Comparison of ENCODE assay signal across 9 cellular contexts in genomic region chr2:173048901-173049661, GRCh38. TPM values are rescaled to one million over a fixed set of nuclear protein-coding genes. Genes with fewer than 3 reads are reported as not detected.
A peak's percentile ranks its signal among the peaks of the same experiment; 100 is the strongest.
DNase-seq lines count a peak whose midpoint lies in the region; ATAC-seq and TF ChIP-seq lines count a peak whose summit lies in the region.
"Had no signal": no experiment of that assay in that cellular context is flagged by ENCODE, and none has a peak within 500 bp of the region (broad histone marks: within the 10 kb centered on the region; RNA-seq: fewer than 3 reads in every experiment).

No MANE protein-coding gene starts in this region.

- H3K4me1 ChIP-seq in ascending aorta (peaks cover 0 to 6% of the 10 kb centered on the region in 2 donors), right lobe of liver (peaks cover 0 to 26% (median 11%) of the 10 kb centered on the region in 4 donors), tibial artery (peaks cover 0 to 29% (median 13%) of the 10 kb centered on the region in 4 donors), OCI-LY7 (ENCODE audit: insufficient read depth, low read length, poor library complexity, severe bottlenecking) (no peaks in the 10 kb centered on the region)

- peaks cover 26% of the 10 kb centered on the region for H3K27me3 Mint-ChIP-seq in activated CD4-positive, alpha-beta T cell treated with anti-CD3 and anti-CD28 coated beads, Interleukin-2, amount 10 ng/mL, durations not matched to agents 24 days and 14 days
- H3K27me3 Mint-ChIP-seq in activated CD4-positive, alpha-beta T cell treated with anti-CD3 and anti-CD28 coated beads, Interleukin-2, amount 10 ng/mL, durations not matched to agents 7 days and 5 days, result peaks cover 15% of the 10 kb centered on the region

- peak overlapping the region; percentile 12 for H3K27ac Mint-ChIP-seq in activated CD4-positive, alpha-beta T cell treated with anti-CD3 and anti-CD28 coated beads, Interleukin-2, amount 10 ng/mL, durations not matched to agents 24 days and 14 days
- H3K27ac Mint-ChIP-seq in activated CD4-positive, alpha-beta T cell treated with anti-CD3 and anti-CD28 coated beads, Interleukin-2, amount 10 ng/mL, durations not matched to agents 7 days and 5 days, result no peak overlapping the region
- H3K27ac Mint-ChIP-seq: activated naive CD8-positive, alpha-beta T cell treated with anti-CD3 and anti-CD28 coated beads, Interleukin-2, amount 10 ng/mL, durations not matched to agents 7 days and 5 days had no signal

- no peaks in the 10 kb centered on the region for H4K20me1 ChIP-seq in OCI-LY7 (ENCODE audit: insufficient read depth, low read length)

- H3K27me3 ChIP-seq in ascending aorta (no peaks in the 10 kb centered on the region), right lobe of liver (no peaks in the 10 kb centered on the region), tibial artery (no peaks in the 10 kb centered on the region)

- BruUV-seq in OCI-LY7 (replicated peaks; lab: Mats Ljungman, UMichigan), result no TSS peak

- no peaks in the 10 kb centered on the region for H3K9me2 ChIP-seq in OCI-LY7 (ENCODE audit: insufficient read depth, low read length)

- no peak overlapping the region for H3K4me3 Mint-ChIP-seq in activated CD4-positive, alpha-beta T cell treated with anti-CD3 and anti-CD28 coated beads, Interleukin-2, amount 10 ng/mL, durations not matched to agents 24 days and 14 days
- H3K4me3 Mint-ChIP-seq in activated CD4-positive, alpha-beta T cell treated with anti-CD3 and anti-CD28 coated beads, Interleukin-2, amount 10 ng/mL, durations not matched to agents 7 days and 5 days, result no peak overlapping the region
- H3K4me3 Mint-ChIP-seq: activated naive CD8-positive, alpha-beta T cell treated with anti-CD3 and anti-CD28 coated beads, Interleukin-2, amount 10 ng/mL, durations not matched to agents 7 days and 5 days had no signal

- WGBS in right lobe of liver (ENCODE audit: insufficient coverage, low coverage, low lambda C conversion rate, missing lambda C conversion rate), result 13% methylated on average over 4 of the region's 4 CpGs

- H3K36me3 Mint-ChIP-seq in activated CD4-positive, alpha-beta T cell treated with anti-CD3 and anti-CD28 coated beads, Interleukin-2, amount 10 ng/mL, durations not matched to agents 24 days and 14 days (ENCODE audit: low read depth), result no peaks in the 10 kb centered on the region
- no peaks in the 10 kb centered on the region for H3K36me3 Mint-ChIP-seq in activated CD4-positive, alpha-beta T cell treated with anti-CD3 and anti-CD28 coated beads, Interleukin-2, amount 10 ng/mL, durations not matched to agents 7 days and 5 days (ENCODE audit: low read depth)
- H3K36me3 Mint-ChIP-seq: activated naive CD8-positive, alpha-beta T cell treated with anti-CD3 and anti-CD28 coated beads, Interleukin-2, amount 10 ng/mL, durations not matched to agents 7 days and 5 days had no signal

- H3K9me3 Mint-ChIP-seq in activated CD4-positive, alpha-beta T cell treated with anti-CD3 and anti-CD28 coated beads, Interleukin-2, amount 10 ng/mL, durations not matched to agents 24 days and 14 days, result no peaks in the 10 kb centered on the region
- no peaks in the 10 kb centered on the region for H3K9me3 Mint-ChIP-seq in activated CD4-positive, alpha-beta T cell treated with anti-CD3 and anti-CD28 coated beads, Interleukin-2, amount 10 ng/mL, durations not matched to agents 7 days and 5 days
- H3K9me3 Mint-ChIP-seq: activated naive CD8-positive, alpha-beta T cell treated with anti-CD3 and anti-CD28 coated beads, Interleukin-2, amount 10 ng/mL, durations not matched to agents 7 days and 5 days had no signal

- H3K9me3 ChIP-seq in ascending aorta (no peaks in the 10 kb centered on the region), right lobe of liver (no peaks in the 10 kb centered on the region), tibial artery (no peaks in the 10 kb centered on the region), OCI-LY7 (ENCODE audit: low read length) (no peaks in the 10 kb centered on the region)

- peaks cover 10% of the 10 kb centered on the region for H3K4me1 Mint-ChIP-seq in activated CD4-positive, alpha-beta T cell treated with anti-CD3 and anti-CD28 coated beads, Interleukin-2, amount 10 ng/mL, durations not matched to agents 24 days and 14 days
- H3K4me1 Mint-ChIP-seq in activated CD4-positive, alpha-beta T cell treated with anti-CD3 and anti-CD28 coated beads, Interleukin-2, amount 10 ng/mL, durations not matched to agents 7 days and 5 days, result peaks cover 4% of the 10 kb centered on the region

- peak; percentile 9 for TF ChIP-seq POLR2A in right lobe of liver (IDR thresholded peaks at IDR 0.05)

- H3K4me3 ChIP-seq in ascending aorta (no peak overlapping the region), right lobe of liver (peak overlapping the region in 1 of 3 donors; percentile 0), tibial artery (no peak overlapping the region), OCI-LY7 (ENCODE audit: low read depth, low read length, poor library complexity, severe bottlenecking) (no peak overlapping the region)

- H3K27ac ChIP-seq in ascending aorta (peak overlapping the region; percentile 16 to 59), right lobe of liver (peak overlapping the region; percentile 76 to 87 (median 77)), tibial artery (peak overlapping the region; percentile 71 to 76), OCI-LY7 (ENCODE audit: low read depth, low read length, poor library complexity, severe bottlenecking) (no peak overlapping the region)

- intact Hi-C loops in activated CD4-positive, alpha-beta T cell treated with anti-CD3 and anti-CD28 coated beads, Interleukin-2, amount 10 ng/mL, durations not matched to agents 24 days and 14 days (cut with micrococcal nuclease), result loop anchor here (2.0 kb wide), 1 partner anchor 100 kb away; no protein-coding TSS in a partner anchor
- intact Hi-C loops in ascending aorta (cut with DNase I), result loop anchor here (1.0 kb wide), 1 partner anchor 27 kb away; no protein-coding TSS in a partner anchor
- intact Hi-C loops in right lobe of liver (cut with DNase I), result no loop called here
- intact Hi-C loops in tibial artery (cut with DNase I; ENCODE audit: low total_unique reads), result no loop called here
- intact Hi-C loops in OCI-LY7 (cut with micrococcal nuclease; ENCODE audit: unreplicated experiment), result no loop called here

- H3K4me2 ChIP-seq in OCI-LY7 (ENCODE audit: low read length), result no peak overlapping the region

- H3K36me3 ChIP-seq in ascending aorta (no peaks in the 10 kb centered on the region), right lobe of liver (no peaks in the 10 kb centered on the region), tibial artery (no peaks in the 10 kb centered on the region), OCI-LY7 (ENCODE audit: insufficient read depth, low read length) (no peaks in the 10 kb centered on the region)

- peak; percentile 92 for ATAC-seq in HG02759 (IDR thresholded peaks at IDR 0.05; ENCODE audit: unreplicated experiment)
- peak; percentile 83 to 92 (median 86) for ATAC-seq in right lobe of liver

- H3K79me2 ChIP-seq in OCI-LY7 (ENCODE audit: insufficient read depth, low read depth, low read length), result no peaks in the 10 kb centered on the region

- POLR2A ChIA-PET in activated CD4-positive, alpha-beta T cell treated with anti-CD3 and anti-CD28 coated beads, Interleukin-2, amount 10 ng/mL, durations not matched to agents 7 days and 5 days (lab: Charles Lee), result no interaction called here
- POLR2A ChIA-PET in OCI-LY7 (lab: Charles Lee), result interaction anchor here (0.7 to 1.1 kb wide), 2 partner anchors 13 to 143 kb away, joined by 3 to 4 read pairs; no protein-coding TSS in a partner anchor

- TF ChIP-seq CTCF in ascending aorta (IDR thresholded peaks at IDR 0.05) (no peak), right lobe of liver (IDR thresholded peaks at IDR 0.05) (no peak), tibial artery (IDR thresholded peaks at IDR 0.05) (no peak), OCI-LY7 (conservative IDR thresholded peaks at IDR 0.05; ENCODE audit: low read length) (no peak)

- CTCF ChIA-PET in activated CD4-positive, alpha-beta T cell treated with anti-CD3 and anti-CD28 coated beads, Interleukin-2, amount 10 ng/mL, durations not matched to agents 7 days and 5 days (lab: Charles Lee), result interaction anchor here (0.6 to 1.4 kb wide), 3 partner anchors 26 to 143 kb away, joined by 3 to 6 read pairs (median 3); no protein-coding TSS in a partner anchor
- CTCF ChIA-PET in OCI-LY7 (lab: Charles Lee; ENCODE audit: unreplicated experiment), result interaction anchor here (0.6 kb wide), 1 partner anchor 1549 kb away, joined by 4 read pairs; the partner anchor contains the start of gene WIPF1

- DNase-seq in activated CD4-positive, alpha-beta T cell treated with anti-CD3 and anti-CD28 coated beads, Interleukin-2, amount 10 ng/mL, durations not matched to agents 24 days and 14 days, result peak; percentile 60
- DNase-seq in activated CD4-positive, alpha-beta T cell treated with anti-CD3 and anti-CD28 coated beads, Interleukin-2, amount 10 ng/mL, durations not matched to agents 7 days and 5 days, result no peak
- DNase-seq in NCI-H226 (peak; percentile 97), ascending aorta (ENCODE audit: low spot score in 2 of 2) (peak; percentile 65 to 85), right lobe of liver (peak; percentile 63 to 80 (median 76)), tibial artery (peak; percentile 89), OCI-LY7 (ENCODE audit: low spot score) (no peak)
- DNase-seq: activated naive CD8-positive, alpha-beta T cell treated with anti-CD3 and anti-CD28 coated beads, Interleukin-2, amount 10 ng/mL, durations not matched to agents 7 days and 5 days had no signal

- H2AFZ ChIP-seq in OCI-LY7 (ENCODE audit: low read length), result no peak overlapping the region

RNA-seq across cellular contexts. Expression of gene MAP3K20, which starts 26.6 kb away (rescaled TPM):
- 17.9 and 19.1 TPM in 2 replicates for total RNA-seq in activated CD4-positive, alpha-beta T cell treated with anti-CD3 and anti-CD28 coated beads, Interleukin-2, amount 10 ng/mL, durations not matched to agents 24 days and 14 days
- total RNA-seq in activated CD4-positive, alpha-beta T cell treated with anti-CD3 and anti-CD28 coated beads, Interleukin-2, amount 10 ng/mL, durations not matched to agents 7 days and 5 days, result 10 to 100 TPM; 14.5 to 15.1 TPM
- total RNA-seq in ascending aorta, result 21.3 TPM
- 10 to 100 TPM; 16.0 to 36.8 (median 22.0) TPM for total RNA-seq in right lobe of liver
- 8.2 and 9.1 TPM in 2 replicates for total RNA-seq in OCI-LY7 (2014; rRNA removed; shearing (Covaris generic))
- total RNA-seq in OCI-LY7 (2022), result 17.3 and 17.9 TPM in 2 replicates

Comparison
In these comparisons a context has a peak if more than half of its experiments do, and no peak if none do; other contexts are left out.
1. DNase-seq: peak in activated CD4-positive, alpha-beta T cell treated with anti-CD3 and anti-CD28 coated beads, Interleukin-2, amount 10 ng/mL, durations not matched to agents 24 days and 14 days (single experiment), NCI-H226 (single experiment), ascending aorta (2 of 2), right lobe of liver (3 of 3) and tibial artery (2 of 2); none in activated CD4-positive, alpha-beta T cell treated with anti-CD3 and anti-CD28 coated beads, Interleukin-2, amount 10 ng/mL, durations not matched to agents 7 days and 5 days (single experiment) and OCI-LY7 (single experiment).
2. intact Hi-C loops: an anchor here in activated CD4-positive, alpha-beta T cell treated with anti-CD3 and anti-CD28 coated beads, Interleukin-2, amount 10 ng/mL, durations not matched to agents 24 days and 14 days (2.0 kb wide) and ascending aorta (1.0 kb wide); none called in right lobe of liver, tibial artery and OCI-LY7.